1 cellular context compared by ENCODE assay signal in the genomic region with DNA sequence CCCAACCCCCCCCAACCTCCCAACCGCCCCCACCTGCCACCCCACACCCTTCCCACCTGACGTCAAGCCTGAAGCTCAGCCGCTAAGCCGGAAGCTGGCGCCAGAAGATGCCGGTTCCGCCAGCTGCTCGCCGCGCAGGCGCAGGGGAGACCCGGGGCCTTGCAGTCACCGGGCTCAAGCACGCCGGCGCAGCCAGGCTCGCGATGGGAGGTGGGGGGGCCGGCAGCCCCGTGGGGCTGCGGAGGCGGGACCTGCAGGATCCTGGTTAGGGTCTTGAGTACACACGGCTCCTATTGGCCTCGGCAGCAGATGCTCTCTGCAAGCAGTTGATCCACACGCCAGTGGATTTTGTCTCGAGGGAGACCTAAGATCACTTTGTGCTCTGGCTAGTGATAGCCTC.
TF ChIP-seq lines count a peak whose summit lies in the region.

A gene (minus strand): TSS at position 109 of the 400 bp plus-strand sequence. CDS start 4,268 bp downstream, outside the sequence.

TF ChIP-seq in HEK293, 187 proteins besides CTCF, POLR2A, EP300 and RAD21 (continued from another document and continues in another):
- TF ChIP-seq, protein P1, sequence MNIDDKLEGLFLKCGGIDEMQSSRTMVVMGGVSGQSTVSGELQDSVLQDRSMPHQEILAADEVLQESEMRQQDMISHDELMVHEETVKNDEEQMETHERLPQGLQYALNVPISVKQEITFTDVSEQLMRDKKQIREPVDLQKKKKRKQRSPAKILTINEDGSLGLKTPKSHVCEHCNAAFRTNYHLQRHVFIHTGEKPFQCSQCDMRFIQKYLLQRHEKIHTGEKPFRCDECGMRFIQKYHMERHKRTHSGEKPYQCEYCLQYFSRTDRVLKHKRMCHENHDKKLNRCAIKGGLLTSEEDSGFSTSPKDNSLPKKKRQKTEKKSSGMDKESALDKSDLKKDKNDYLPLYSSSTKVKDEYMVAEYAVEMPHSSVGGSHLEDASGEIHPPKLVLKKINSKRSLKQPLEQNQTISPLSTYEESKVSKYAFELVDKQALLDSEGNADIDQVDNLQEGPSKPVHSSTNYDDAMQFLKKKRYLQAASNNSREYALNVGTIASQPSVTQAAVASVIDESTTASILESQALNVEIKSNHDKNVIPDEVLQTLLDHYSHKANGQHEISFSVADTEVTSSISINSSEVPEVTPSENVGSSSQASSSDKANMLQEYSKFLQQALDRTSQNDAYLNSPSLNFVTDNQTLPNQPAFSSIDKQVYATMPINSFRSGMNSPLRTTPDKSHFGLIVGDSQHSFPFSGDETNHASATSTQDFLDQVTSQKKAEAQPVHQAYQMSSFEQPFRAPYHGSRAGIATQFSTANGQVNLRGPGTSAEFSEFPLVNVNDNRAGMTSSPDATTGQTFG (tag by site-specific recombination; IDR thresholded peaks at IDR 0.05; ENCODE audit: borderline replicate concordance), result no peak
- TF ChIP-seq ZNF629 (tag by site-specific recombination; IDR thresholded peaks at IDR 0.05) (peak; percentile 54; the same call in 1 of the 2 replicates), ZBTB8A (tag by site-specific recombination; IDR thresholded peaks at IDR 0.05) (peak; percentile 24; the same call in 1 of the 2 replicates), ZNF529 (tag by site-specific recombination; IDR thresholded peaks at IDR 0.05; ENCODE audit: insufficient replicate concordance) (no peak), ZNF560 (tag by site-specific recombination; IDR thresholded peaks at IDR 0.05; ENCODE audit: borderline replicate concordance) (no peak), ZFHX2 (tag by site-specific recombination; conservative IDR thresholded peaks at IDR 0.05) (peak; percentile 44), SP2 (tag by site-specific recombination; IDR thresholded peaks at IDR 0.05) (peak; percentile 58), ZNF701 (tag by site-specific recombination; IDR thresholded peaks at IDR 0.05) (no peak), ZNF791 (tag by site-specific recombination; IDR thresholded peaks at IDR 0.05) (no peak), ZNF555 (tag by site-specific recombination; conservative IDR thresholded peaks at IDR 0.05) (no peak), ZIC2 (tag by site-specific recombination; IDR thresholded peaks at IDR 0.05) (peak; percentile 47; the same call in 1 of the 2 replicates), ZNF670 (tag by site-specific recombination; IDR thresholded peaks at IDR 0.05; ENCODE audit: low read depth) (no peak), ZNF521 (tag by site-specific recombination; IDR thresholded peaks at IDR 0.05) (no peak), ZNF335 (tag by site-specific recombination; conservative IDR thresholded peaks at IDR 0.05) (peak; percentile 43; the same call in 1 of the 2 replicates), ZXDB (tag by site-specific recombination; IDR thresholded peaks at IDR 0.05) (peak; percentile 22; the same call in 1 of the 2 replicates), EGR2 (tag by site-specific recombination; IDR thresholded peaks at IDR 0.05; ENCODE audit: low read depth) (0 out of 2 replicates have a peak, but pooled peaks have one; percentile 21), ZNF157 (tag by site-specific recombination; IDR thresholded peaks at IDR 0.05) (no peak), ZNF114 (tag by site-specific recombination; IDR thresholded peaks at IDR 0.05) (no peak), ZNF785 (tag by site-specific recombination; IDR thresholded peaks at IDR 0.05) (no peak), KLF8 (tag by site-specific recombination; IDR thresholded peaks at IDR 0.05) (no peak), SCRT2 (tag by site-specific recombination; IDR thresholded peaks at IDR 0.05) (no peak), YY1 (tag by site-specific recombination; IDR thresholded peaks at IDR 0.05) (no peak), GLIS1 (tag by site-specific recombination; IDR thresholded peaks at IDR 0.05) (peak; percentile 39; the same call in 1 of the 2 replicates), ZSCAN30 (tag by site-specific recombination; IDR thresholded peaks at IDR 0.05) (no peak), ZNF843 (tag by site-specific recombination; IDR thresholded peaks at IDR 0.05) (no peak), ZEB2 (tag by site-specific recombination; IDR thresholded peaks at IDR 0.05) (no peak), GFI1B (tag by site-specific recombination; IDR thresholded peaks at IDR 0.05) (no peak), SP7 (tag by site-specific recombination; IDR thresholded peaks at IDR 0.05) (0 out of 2 replicates have a peak, but pooled peaks have one; percentile 18), ZBTB48 (tag by site-specific recombination; IDR thresholded peaks at IDR 0.05) (no peak), ZNF501 (tag by site-specific recombination; IDR thresholded peaks at IDR 0.05) (0 out of 2 replicates have a peak, but pooled peaks have one; percentile 52), FEZF1 (tag by site-specific recombination; IDR thresholded peaks at IDR 0.05) (no peak), GLIS2 (tag by site-specific recombination; IDR thresholded peaks at IDR 0.05) (peak; percentile 93), ZNF658 (tag by site-specific recombination; IDR thresholded peaks at IDR 0.05) (no peak), ZNF664 (tag by site-specific recombination; IDR thresholded peaks at IDR 0.05) (no peak)
- TF ChIP-seq, protein P2, sequence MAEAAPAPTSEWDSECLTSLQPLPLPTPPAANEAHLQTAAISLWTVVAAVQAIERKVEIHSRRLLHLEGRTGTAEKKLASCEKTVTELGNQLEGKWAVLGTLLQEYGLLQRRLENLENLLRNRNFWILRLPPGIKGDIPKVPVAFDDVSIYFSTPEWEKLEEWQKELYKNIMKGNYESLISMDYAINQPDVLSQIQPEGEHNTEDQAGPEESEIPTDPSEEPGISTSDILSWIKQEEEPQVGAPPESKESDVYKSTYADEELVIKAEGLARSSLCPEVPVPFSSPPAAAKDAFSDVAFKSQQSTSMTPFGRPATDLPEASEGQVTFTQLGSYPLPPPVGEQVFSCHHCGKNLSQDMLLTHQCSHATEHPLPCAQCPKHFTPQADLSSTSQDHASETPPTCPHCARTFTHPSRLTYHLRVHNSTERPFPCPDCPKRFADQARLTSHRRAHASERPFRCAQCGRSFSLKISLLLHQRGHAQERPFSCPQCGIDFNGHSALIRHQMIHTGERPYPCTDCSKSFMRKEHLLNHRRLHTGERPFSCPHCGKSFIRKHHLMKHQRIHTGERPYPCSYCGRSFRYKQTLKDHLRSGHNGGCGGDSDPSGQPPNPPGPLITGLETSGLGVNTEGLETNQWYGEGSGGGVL (tag by site-specific recombination; IDR thresholded peaks at IDR 0.05), result no peak
- TF ChIP-seq, protein P3, sequence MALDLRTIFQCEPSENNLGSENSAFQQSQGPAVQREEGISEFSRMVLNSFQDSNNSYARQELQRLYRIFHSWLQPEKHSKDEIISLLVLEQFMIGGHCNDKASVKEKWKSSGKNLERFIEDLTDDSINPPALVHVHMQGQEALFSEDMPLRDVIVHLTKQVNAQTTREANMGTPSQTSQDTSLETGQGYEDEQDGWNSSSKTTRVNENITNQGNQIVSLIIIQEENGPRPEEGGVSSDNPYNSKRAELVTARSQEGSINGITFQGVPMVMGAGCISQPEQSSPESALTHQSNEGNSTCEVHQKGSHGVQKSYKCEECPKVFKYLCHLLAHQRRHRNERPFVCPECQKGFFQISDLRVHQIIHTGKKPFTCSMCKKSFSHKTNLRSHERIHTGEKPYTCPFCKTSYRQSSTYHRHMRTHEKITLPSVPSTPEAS (tag by site-specific recombination; IDR thresholded peaks at IDR 0.05), result no peak
- TF ChIP-seq, protein P4, sequence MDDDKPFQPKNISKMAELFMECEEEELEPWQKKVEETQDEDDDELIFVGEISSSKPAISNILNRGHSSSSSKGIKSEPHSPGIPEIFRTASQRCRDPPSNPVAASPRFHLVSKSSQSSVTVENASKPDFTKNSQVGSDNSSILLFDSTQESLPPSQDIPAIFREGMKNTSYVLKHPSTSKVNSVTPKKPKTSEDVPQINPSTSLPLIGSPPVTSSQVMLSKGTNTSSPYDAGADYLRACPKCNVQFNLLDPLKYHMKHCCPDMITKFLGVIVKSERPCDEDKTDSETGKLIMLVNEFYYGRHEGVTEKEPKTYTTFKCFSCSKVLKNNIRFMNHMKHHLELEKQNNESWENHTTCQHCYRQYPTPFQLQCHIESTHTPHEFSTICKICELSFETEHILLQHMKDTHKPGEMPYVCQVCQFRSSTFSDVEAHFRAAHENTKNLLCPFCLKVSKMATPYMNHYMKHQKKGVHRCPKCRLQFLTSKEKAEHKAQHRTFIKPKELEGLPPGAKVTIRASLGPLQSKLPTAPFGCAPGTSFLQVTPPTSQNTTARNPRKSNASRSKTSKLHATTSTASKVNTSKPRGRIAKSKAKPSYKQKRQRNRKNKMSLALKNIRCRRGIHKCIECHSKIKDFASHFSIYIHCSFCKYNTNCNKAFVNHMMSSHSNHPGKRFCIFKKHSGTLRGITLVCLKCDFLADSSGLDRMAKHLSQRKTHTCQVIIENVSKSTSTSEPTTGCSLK (tag by site-specific recombination; IDR thresholded peaks at IDR 0.05), result no peak
- TF ChIP-seq, protein P5, sequence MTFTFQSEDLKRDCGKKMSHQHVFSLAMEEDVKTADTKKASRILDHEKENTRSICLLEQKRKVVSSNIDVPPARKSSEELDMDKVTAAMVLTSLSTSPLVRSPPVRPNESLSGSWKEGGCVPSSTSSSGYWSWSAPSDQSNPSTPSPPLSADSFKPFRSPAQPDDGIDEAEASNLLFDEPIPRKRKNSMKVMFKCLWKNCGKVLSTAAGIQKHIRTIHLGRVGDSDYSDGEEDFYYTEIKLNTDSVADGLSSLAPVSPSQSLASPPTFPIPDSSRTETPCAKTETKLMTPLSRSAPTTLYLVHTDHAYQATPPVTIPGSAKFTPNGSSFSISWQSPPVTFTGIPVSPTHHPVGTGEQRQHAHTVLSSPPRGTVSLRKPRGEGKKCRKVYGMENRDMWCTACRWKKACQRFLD (tag by site-specific recombination; IDR thresholded peaks at IDR 0.05), result peak; percentile 82; the same call in 1 of the 2 replicates
- TF ChIP-seq, protein P6, sequence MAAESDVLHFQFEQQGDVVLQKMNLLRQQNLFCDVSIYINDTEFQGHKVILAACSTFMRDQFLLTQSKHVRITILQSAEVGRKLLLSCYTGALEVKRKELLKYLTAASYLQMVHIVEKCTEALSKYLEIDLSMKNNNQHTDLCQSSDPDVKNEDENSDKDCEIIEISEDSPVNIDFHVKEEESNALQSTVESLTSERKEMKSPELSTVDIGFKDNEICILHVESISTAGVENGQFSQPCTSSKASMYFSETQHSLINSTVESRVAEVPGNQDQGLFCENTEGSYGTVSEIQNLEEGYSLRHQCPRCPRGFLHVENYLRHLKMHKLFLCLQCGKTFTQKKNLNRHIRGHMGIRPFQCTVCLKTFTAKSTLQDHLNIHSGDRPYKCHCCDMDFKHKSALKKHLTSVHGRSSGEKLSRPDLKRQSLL (tag by site-specific recombination; IDR thresholded peaks at IDR 0.05), result no peak
- TF ChIP-seq, protein P7, sequence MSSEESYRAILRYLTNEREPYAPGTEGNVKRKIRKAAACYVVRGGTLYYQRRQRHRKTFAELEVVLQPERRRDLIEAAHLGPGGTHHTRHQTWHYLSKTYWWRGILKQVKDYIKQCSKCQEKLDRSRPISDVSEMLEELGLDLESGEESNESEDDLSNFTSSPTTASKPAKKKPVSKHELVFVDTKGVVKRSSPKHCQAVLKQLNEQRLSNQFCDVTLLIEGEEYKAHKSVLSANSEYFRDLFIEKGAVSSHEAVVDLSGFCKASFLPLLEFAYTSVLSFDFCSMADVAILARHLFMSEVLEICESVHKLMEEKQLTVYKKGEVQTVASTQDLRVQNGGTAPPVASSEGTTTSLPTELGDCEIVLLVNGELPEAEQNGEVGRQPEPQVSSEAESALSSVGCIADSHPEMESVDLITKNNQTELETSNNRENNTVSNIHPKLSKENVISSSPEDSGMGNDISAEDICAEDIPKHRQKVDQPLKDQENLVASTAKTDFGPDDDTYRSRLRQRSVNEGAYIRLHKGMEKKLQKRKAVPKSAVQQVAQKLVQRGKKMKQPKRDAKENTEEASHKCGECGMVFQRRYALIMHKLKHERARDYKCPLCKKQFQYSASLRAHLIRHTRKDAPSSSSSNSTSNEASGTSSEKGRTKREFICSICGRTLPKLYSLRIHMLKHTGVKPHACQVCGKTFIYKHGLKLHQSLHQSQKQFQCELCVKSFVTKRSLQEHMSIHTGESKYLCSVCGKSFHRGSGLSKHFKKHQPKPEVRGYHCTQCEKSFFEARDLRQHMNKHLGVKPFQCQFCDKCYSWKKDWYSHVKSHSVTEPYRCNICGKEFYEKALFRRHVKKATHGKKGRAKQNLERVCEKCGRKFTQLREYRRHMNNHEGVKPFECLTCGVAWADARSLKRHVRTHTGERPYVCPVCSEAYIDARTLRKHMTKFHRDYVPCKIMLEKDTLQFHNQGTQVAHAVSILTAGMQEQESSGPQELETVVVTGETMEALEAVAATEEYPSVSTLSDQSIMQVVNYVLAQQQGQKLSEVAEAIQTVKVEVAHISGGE (tag by site-specific recombination; conservative IDR thresholded peaks at IDR 0.05; ENCODE audit: low read depth), result 0 out of 2 replicates have a peak, but pooled peaks have one; percentile 14
- TF ChIP-seq, protein P8, sequence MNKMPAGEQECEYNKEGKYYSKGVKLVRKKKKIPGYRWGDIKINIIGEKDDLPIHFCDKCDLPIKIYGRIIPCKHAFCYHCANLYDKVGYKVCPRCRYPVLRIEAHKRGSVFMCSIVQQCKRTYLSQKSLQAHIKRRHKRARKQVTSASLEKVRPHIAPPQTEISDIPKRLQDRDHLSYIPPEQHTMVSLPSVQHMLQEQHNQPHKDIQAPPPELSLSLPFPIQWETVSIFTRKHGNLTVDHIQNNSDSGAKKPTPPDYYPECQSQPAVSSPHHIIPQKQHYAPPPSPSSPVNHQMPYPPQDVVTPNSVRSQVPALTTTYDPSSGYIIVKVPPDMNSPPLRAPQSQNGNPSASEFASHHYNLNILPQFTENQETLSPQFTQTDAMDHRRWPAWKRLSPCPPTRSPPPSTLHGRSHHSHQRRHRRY (tag by site-specific recombination; IDR thresholded peaks at IDR 0.05), result no peak
- TF ChIP-seq, protein P9, sequence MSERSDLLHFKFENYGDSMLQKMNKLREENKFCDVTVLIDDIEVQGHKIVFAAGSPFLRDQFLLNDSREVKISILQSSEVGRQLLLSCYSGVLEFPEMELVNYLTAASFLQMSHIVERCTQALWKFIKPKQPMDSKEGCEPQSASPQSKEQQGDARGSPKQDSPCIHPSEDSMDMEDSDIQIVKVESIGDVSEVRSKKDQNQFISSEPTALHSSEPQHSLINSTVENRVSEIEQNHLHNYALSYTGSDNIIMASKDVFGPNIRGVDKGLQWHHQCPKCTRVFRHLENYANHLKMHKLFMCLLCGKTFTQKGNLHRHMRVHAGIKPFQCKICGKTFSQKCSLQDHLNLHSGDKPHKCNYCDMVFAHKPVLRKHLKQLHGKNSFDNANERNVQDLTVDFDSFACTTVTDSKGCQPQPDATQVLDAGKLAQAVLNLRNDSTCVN (tag by site-specific recombination; optimal IDR thresholded peaks at IDR 0.05), result peak; percentile 44
